Comparison of ENCODE assay signal across 1 cellular context in genomic region chr3:24365168-24365567, GRCh38.
TF ChIP-seq lines count a peak whose summit lies in the region.

No MANE protein-coding gene starts in this region.

TF ChIP-seq in HEK293, 187 proteins besides CTCF, POLR2A, EP300 and RAD21 (continued from another document and continues in another):
- TF ChIP-seq, protein P1, sequence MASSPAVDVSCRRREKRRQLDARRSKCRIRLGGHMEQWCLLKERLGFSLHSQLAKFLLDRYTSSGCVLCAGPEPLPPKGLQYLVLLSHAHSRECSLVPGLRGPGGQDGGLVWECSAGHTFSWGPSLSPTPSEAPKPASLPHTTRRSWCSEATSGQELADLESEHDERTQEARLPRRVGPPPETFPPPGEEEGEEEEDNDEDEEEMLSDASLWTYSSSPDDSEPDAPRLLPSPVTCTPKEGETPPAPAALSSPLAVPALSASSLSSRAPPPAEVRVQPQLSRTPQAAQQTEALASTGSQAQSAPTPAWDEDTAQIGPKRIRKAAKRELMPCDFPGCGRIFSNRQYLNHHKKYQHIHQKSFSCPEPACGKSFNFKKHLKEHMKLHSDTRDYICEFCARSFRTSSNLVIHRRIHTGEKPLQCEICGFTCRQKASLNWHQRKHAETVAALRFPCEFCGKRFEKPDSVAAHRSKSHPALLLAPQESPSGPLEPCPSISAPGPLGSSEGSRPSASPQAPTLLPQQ (tag by site-specific recombination; IDR thresholded peaks at IDR 0.05): peak; percentile 76
- TF ChIP-seq ZNF701 (tag by site-specific recombination; IDR thresholded peaks at IDR 0.05) (no peak), SP3 (tag by site-specific recombination; IDR thresholded peaks at IDR 0.05) (no peak), ZNF561 (tag by site-specific recombination; IDR thresholded peaks at IDR 0.05; ENCODE audit: borderline replicate concordance) (peak; percentile 90), OVOL3 (tag by site-specific recombination; IDR thresholded peaks at IDR 0.05) (peak; percentile 86), ZBTB10 (tag by site-specific recombination; IDR thresholded peaks at IDR 0.05) (no peak), PRDM6 (tag by site-specific recombination; IDR thresholded peaks at IDR 0.05) (peak; percentile 99), KLF7 (tag by site-specific recombination; IDR thresholded peaks at IDR 0.05; ENCODE audit: borderline replicate concordance) (peak; percentile 64; the same call in 1 of the 2 replicates), ZBTB44 (tag by site-specific recombination; IDR thresholded peaks at IDR 0.05) (peak; percentile 98), INSM2 (tag by site-specific recombination; IDR thresholded peaks at IDR 0.05) (peak; percentile 75), ZNF596 (tag by site-specific recombination; IDR thresholded peaks at IDR 0.05) (peak; percentile 52; the same call in 1 of the 2 replicates), TCF7L2 (IDR thresholded peaks at IDR 0.05; ENCODE audit: borderline replicate concordance, low read depth, low read length) (peak; percentile 27; the same call in 1 of the 2 replicates), YY1 (tag by site-specific recombination; IDR thresholded peaks at IDR 0.05) (peak; percentile 56; the same call in 1 of the 2 replicates), GLI2 (tag by site-specific recombination; IDR thresholded peaks at IDR 0.05; ENCODE audit: borderline replicate concordance, low read depth) (peak; percentile 92), OSR2 (tag by site-specific recombination; IDR thresholded peaks at IDR 0.05) (peak; percentile 89), ZNF626 (tag by site-specific recombination; IDR thresholded peaks at IDR 0.05) (no peak), KLF16 (tag by site-specific recombination; IDR thresholded peaks at IDR 0.05) (peak; percentile 37; the same call in 1 of the 2 replicates), ZNF707 (tag by site-specific recombination; IDR thresholded peaks at IDR 0.05) (no peak), ZBTB8A (tag by site-specific recombination; IDR thresholded peaks at IDR 0.05) (peak; percentile 74), ZNF366 (tag by site-specific recombination; conservative IDR thresholded peaks at IDR 0.05) (0 out of 2 replicates have a peak, but pooled peaks have one; percentile 34), ZNF335 (tag by site-specific recombination; conservative IDR thresholded peaks at IDR 0.05) (peak; percentile 44; the same call in 1 of the 2 replicates), BCL6B (tag by site-specific recombination; IDR thresholded peaks at IDR 0.05) (peak; percentile 41; the same call in 1 of the 2 replicates), KLF8 (tag by site-specific recombination; IDR thresholded peaks at IDR 0.05) (0 out of 2 replicates have a peak, but pooled peaks have one; percentile 24), ATF2 (tag by site-specific recombination; IDR thresholded peaks at IDR 0.05; ENCODE audit: low read depth) (peak; percentile 52; the same call in 1 of the 2 replicates), ZBTB20 (tag by site-specific recombination; IDR thresholded peaks at IDR 0.05) (peak; percentile 49; the same call in 1 of the 2 replicates), ZNF341 (tag by site-specific recombination; IDR thresholded peaks at IDR 0.05; ENCODE audit: low read depth) (peak; percentile 61), ZNF629 (tag by site-specific recombination; IDR thresholded peaks at IDR 0.05) (peak; percentile 83), KLF10 (tag by site-specific recombination; IDR thresholded peaks at IDR 0.05) (peak; percentile 57), GLIS1 (tag by site-specific recombination; IDR thresholded peaks at IDR 0.05) (peak; percentile 59), ZNF558 (tag by site-specific recombination; IDR thresholded peaks at IDR 0.05) (0 out of 2 replicates have a peak, but pooled peaks have one; percentile 28), ZNF513 (tag by site-specific recombination; IDR thresholded peaks at IDR 0.05) (no peak), ZNF10 (tag by site-specific recombination; IDR thresholded peaks at IDR 0.05) (0 out of 2 replicates have a peak, but pooled peaks have one; percentile 34), ZEB2 (tag by site-specific recombination; IDR thresholded peaks at IDR 0.05) (peak; percentile 94), ZNF654 (tag by site-specific recombination; IDR thresholded peaks at IDR 0.05; ENCODE audit: low read depth) (peak; percentile 18; the same call in 1 of the 2 replicates), ZNF600 (tag by site-specific recombination; IDR thresholded peaks at IDR 0.05) (peak; percentile 99), IKZF3 (tag by site-specific recombination; IDR thresholded peaks at IDR 0.05) (peak; percentile 77), ZSCAN30 (tag by site-specific recombination; IDR thresholded peaks at IDR 0.05) (peak; percentile 94)
- TF ChIP-seq, protein P2, sequence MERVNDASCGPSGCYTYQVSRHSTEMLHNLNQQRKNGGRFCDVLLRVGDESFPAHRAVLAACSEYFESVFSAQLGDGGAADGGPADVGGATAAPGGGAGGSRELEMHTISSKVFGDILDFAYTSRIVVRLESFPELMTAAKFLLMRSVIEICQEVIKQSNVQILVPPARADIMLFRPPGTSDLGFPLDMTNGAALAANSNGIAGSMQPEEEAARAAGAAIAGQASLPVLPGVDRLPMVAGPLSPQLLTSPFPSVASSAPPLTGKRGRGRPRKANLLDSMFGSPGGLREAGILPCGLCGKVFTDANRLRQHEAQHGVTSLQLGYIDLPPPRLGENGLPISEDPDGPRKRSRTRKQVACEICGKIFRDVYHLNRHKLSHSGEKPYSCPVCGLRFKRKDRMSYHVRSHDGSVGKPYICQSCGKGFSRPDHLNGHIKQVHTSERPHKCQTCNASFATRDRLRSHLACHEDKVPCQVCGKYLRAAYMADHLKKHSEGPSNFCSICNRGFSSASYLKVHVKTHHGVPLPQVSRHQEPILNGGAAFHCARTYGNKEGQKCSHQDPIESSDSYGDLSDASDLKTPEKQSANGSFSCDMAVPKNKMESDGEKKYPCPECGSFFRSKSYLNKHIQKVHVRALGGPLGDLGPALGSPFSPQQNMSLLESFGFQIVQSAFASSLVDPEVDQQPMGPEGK (tag by site-specific recombination; IDR thresholded peaks at IDR 0.05): 0 out of 2 replicates have a peak, but pooled peaks have one; percentile 41
- TF ChIP-seq, protein P3, sequence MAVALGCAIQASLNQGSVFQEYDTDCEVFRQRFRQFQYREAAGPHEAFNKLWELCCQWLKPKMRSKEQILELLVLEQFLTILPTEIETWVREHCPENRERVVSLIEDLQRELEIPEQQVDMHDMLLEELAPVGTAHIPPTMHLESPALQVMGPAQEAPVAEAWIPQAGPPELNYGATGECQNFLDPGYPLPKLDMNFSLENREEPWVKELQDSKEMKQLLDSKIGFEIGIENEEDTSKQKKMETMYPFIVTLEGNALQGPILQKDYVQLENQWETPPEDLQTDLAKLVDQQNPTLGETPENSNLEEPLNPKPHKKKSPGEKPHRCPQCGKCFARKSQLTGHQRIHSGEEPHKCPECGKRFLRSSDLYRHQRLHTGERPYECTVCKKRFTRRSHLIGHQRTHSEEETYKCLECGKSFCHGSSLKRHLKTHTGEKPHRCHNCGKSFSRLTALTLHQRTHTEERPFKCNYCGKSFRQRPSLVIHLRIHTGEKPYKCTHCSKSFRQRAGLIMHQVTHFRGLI (tag by site-specific recombination; IDR thresholded peaks at IDR 0.05): peak; percentile 63; the same call in 1 of the 2 replicates
